ENCODE assay signal across 10 cellular contexts in the genomic region with DNA sequence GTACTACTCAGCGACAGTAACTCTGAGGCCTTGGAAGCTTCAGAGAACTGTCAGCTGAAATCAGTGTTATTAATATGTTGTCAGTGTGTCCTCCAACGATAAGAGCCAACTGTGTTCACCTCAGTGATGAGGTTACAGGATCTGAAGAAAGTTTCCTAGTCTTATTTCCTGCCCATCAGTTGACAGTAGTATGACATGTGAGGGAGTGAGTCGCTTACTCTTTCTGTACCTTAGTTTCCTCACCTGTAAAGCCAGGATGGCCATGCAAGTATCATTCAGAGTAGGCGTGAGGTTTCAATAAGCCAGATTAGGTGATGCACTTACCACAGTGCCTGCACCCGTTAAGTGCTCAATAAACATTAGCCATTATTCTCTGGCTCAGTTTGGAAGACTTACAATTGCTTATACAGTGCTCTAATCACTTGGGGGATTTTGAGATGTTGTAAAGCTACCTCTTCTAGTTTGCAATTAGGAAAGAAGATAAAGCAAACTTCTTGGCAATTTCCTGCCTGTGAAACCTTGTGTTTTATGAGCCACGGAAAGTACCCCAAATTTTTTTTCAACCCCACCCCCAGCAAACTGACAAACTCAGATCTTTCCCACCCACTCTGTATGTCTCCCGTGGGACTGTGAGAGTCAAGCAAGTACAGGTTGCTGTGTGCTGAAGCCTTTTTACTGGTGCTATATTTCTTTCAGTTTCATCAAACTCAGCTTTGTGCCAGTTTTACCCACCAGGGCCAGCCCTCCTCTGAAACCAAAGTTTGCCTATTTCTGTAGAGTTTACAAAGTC.
DNase-seq lines count a peak whose midpoint lies in the region; ATAC-seq, FAIRE-seq and TF ChIP-seq lines count a peak whose summit lies in the region.
"Had no signal": no experiment of that assay in that cellular context is flagged by ENCODE, and none has a peak within 500 bp of the region (broad histone marks: within the 10 kb centered on the region; RNA-seq: fewer than 3 reads in every experiment).

No MANE protein-coding gene starts in this region.

- no peaks in the 10 kb centered on the region for H3K9me3 Mint-ChIP-seq in activated naive CD8-positive, alpha-beta T cell treated with anti-CD3 and anti-CD28 coated beads for 36 hours

- CTCF ChIA-PET in A673 (lab: Charles Lee): interaction anchor here (0.6 kb wide), 1 partner anchor 250 kb away, joined by 3 read pairs; no protein-coding TSS in a partner anchor

- peak overlapping the region; percentile 49 for H3K27ac Mint-ChIP-seq in activated naive CD8-positive, alpha-beta T cell treated with anti-CD3 and anti-CD28 coated beads for 36 hours

- no peaks in the 10 kb centered on the region for H3K27me3 ChIP-seq in A673 (replicated peaks; ENCODE audit: insufficient read depth, low read depth, low read length, poor library complexity)

- no peaks in the 10 kb centered on the region for H3K27me3 Mint-ChIP-seq in activated naive CD8-positive, alpha-beta T cell treated with anti-CD3 and anti-CD28 coated beads for 36 hours

- POLR2A ChIA-PET in A673 (lab: Charles Lee; ENCODE audit: low non-redundant PET): no interaction called here

- intact Hi-C loops in A673 (cut with micrococcal nuclease; ENCODE audit: unreplicated experiment): loop anchor here (5.0 kb wide), 1 partner anchor 249 kb away; no protein-coding TSS in a partner anchor

- no peak overlapping the region for H3K27ac ChIP-seq in A673 (ENCODE audit: low read depth, low read length, poor library complexity, severe bottlenecking)

- DNase-seq in GM12891 (ENCODE audit: insufficient read length, low spot score) (no peak), islet precursor cell (no peak), A673 (ENCODE audit: low spot score) (no peak), hypothalamus (lab: John Stamatoyannopoulos, UW) (no peak)
- DNase-seq in activated naive CD8-positive, alpha-beta T cell treated with anti-CD3 and anti-CD28 coated beads for 36 hours: no peak
- DNase-seq in stimulated activated CD4-positive, alpha-beta T cell treated with anti-CD3 and anti-CD28 coated beads, Interleukin-12 subunit alpha, Interleukin-12 subunit beta, amount 100 ng/mL, for 4 hours: no peak
- DNase-seq: OCI-M1; stimulated activated CD4-positive, alpha-beta T cell treated with anti-CD3 and anti-CD28 coated beads, Interleukin-2, amount 100 ng/mL, for 48 hours had no signal

- no peaks in the 10 kb centered on the region for H3K36me3 ChIP-seq in A673 (ENCODE audit: insufficient read depth, low read length, poor library complexity, severe bottlenecking)

- H3K36me3 Mint-ChIP-seq in activated naive CD8-positive, alpha-beta T cell treated with anti-CD3 and anti-CD28 coated beads for 36 hours: peaks cover 1% of the 10 kb centered on the region

- peak overlapping the region; percentile 24 for H3K4me3 Mint-ChIP-seq in activated naive CD8-positive, alpha-beta T cell treated with anti-CD3 and anti-CD28 coated beads for 36 hours

- no peaks in the 10 kb centered on the region for H3K9me3 ChIP-seq in A673 (ENCODE audit: low read depth, low read length, poor library complexity, severe bottlenecking)

- TF ChIP-seq CTCF in A673 (conservative IDR thresholded peaks at IDR 0.05; ENCODE audit: low read depth, low read length): no peak

- no TSS peak for BruUV-seq in A673 (replicated peaks; lab: Mats Ljungman, UMichigan)

- TF ChIP-seq POLR2A in GM12891 (IDR thresholded peaks at IDR 0.05; ENCODE audit: low read depth, low read length): no peak

- ATAC-seq in GM19438 (IDR thresholded peaks at IDR 0.05; ENCODE audit: low read depth, unreplicated experiment) (peak; percentile 69), HG03135 (IDR thresholded peaks at IDR 0.05; ENCODE audit: unreplicated experiment) (peak; percentile 77)

- H3K4me3 ChIP-seq in A673 (ENCODE audit: low read depth, low read length, poor library complexity, severe bottlenecking): no peak overlapping the region

- FAIRE-seq in GM12891 (lab: Jason Lieb, UNC): peak; percentile 94

- H3K4me1 Mint-ChIP-seq in activated naive CD8-positive, alpha-beta T cell treated with anti-CD3 and anti-CD28 coated beads for 36 hours: peaks cover 54% of the 10 kb centered on the region

- H3K4me1 ChIP-seq in A673 (ENCODE audit: insufficient read depth, low read length, poor library complexity, severe bottlenecking): peaks cover 14% of the 10 kb centered on the region

TF ChIP-seq in GM12891, 5 proteins besides CTCF, POLR2A, EP300 and RAD21:
- TF ChIP-seq POLR2AphosphoS5 (IDR thresholded peaks at IDR 0.05; ENCODE audit: low read depth, low read length): no peak
- TF ChIP-seq TAF1 (IDR thresholded peaks at IDR 0.05; ENCODE audit: low read depth, low read length): no peak
- no peak for TF ChIP-seq POU2F2 (IDR thresholded peaks at IDR 0.05; ENCODE audit: low read depth, low read length)
- TF ChIP-seq SPI1 (IDR thresholded peaks at IDR 0.05; ENCODE audit: low read depth, low read length): no peak
- TF ChIP-seq PAX5 (IDR thresholded peaks at IDR 0.05; ENCODE audit: insufficient read depth, low read length, severe bottlenecking): no peak
